33 cellular contexts compared by ENCODE assay signal in the genomic region with DNA sequence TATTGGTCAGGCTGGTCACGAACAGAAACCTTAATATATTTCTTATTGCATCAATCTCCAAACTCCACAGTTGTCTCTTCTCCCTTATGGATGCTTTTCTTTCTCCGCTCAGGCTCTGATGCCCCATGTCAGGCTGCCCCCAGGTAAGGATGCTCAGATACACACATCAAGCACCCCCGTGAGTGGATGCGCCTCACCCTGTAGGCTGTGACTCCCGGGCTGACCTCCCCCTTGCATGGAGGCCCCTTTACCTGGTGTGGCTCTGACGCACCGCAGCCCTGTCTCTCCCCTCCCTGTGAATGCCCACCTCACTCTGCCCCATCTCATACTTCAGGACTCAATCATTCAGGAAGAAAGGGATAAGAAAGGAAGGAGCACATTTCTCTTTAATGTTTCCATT.
"Had no signal": no experiment of that assay in that cellular context is flagged by ENCODE, and none has a peak within 500 bp of the region (broad histone marks: within the 10 kb centered on the region; RNA-seq: fewer than 3 reads in every experiment).

No MANE protein-coding gene starts in this region.

- H3K4me3 ChIP-seq: adrenal gland, ascending aorta, cardiac muscle cell had no signal

- DNase-seq: activated CD4-positive, alpha-beta memory T cell treated with anti-CD3 and anti-CD28 coated beads, Interleukin-2, amount 10 ng/mL, durations not matched to agents 7 days and 5 days; activated CD4-positive, alpha-beta T cell treated with anti-CD3 and anti-CD28 coated beads for 1 hour; activated CD4-positive, alpha-beta T cell treated with anti-CD3 and anti-CD28 coated beads for 36 hours; activated CD4-positive, alpha-beta T cell treated with anti-CD3 and anti-CD28 coated beads for 48 hours; activated CD4-positive, alpha-beta T cell treated with anti-CD3 and anti-CD28 coated beads, Interleukin-2, amount 10 ng/mL, durations not matched to agents 7 days and 5 days; activated CD4-positive, alpha-beta T cell treated with anti-CD3 and anti-CD28 coated beads, Interleukin-2, amount 50 U/mL, for 48 hours; activated CD4-positive, CD25-positive, alpha-beta regulatory T cell; activated CD8-positive, alpha-beta memory T cell treated with anti-CD3 and anti-CD28 coated beads for 24 hours; activated CD8-positive, alpha-beta memory T cell treated with anti-CD3 and anti-CD28 coated beads, Interleukin-2, amount 10 ng/mL, durations not matched to agents 7 days and 5 days; activated CD8-positive, alpha-beta memory T cell treated with anti-CD3 and anti-CD28 coated beads, Interleukin-2, amount 50 U/mL, for 48 hours; activated CD8-positive, alpha-beta T cell treated with anti-CD3 and anti-CD28 coated beads, Interleukin-2, amount 10 ng/mL, durations not matched to agents 7 days and 5 days; activated effector memory CD4-positive, alpha-beta T cell treated with anti-CD3 and anti-CD28 coated beads, Interleukin-2, amount 50 U/mL, for 16 hours; activated gamma-delta T cell treated with Interleukin-2 at 50 U/mL for 16 hours; activated naive CD4-positive, alpha-beta T cell; activated naive CD4-positive, alpha-beta T cell treated with anti-CD3 and anti-CD28 coated beads for 36 hours; activated naive CD4-positive, alpha-beta T cell treated with anti-CD3 and anti-CD28 coated beads, Interleukin-2, amount 50 U/mL, for 16 hours; activated naive CD8-positive, alpha-beta T cell treated with anti-CD3 and anti-CD28 coated beads for 36 hours; activated T-cell treated with anti-CD3 and anti-CD28 coated beads, Interleukin-2, amount 50 U/mL, for 24 hours; activated T-cell treated with anti-CD3 and anti-CD28 coated beads, Interleukin-2, amount 50 U/mL, for 48 hours; adrenal gland; cerebellar nuclear complex; T-helper 1 cell; T1000; WERI-Rb-1 had no signal

- H3K4me3 Mint-ChIP-seq: activated CD4-positive, alpha-beta memory T cell treated with anti-CD3 and anti-CD28 coated beads, Interleukin-2, amount 10 ng/mL, durations not matched to agents 7 days and 5 days; activated CD4-positive, alpha-beta T cell treated with anti-CD3 and anti-CD28 coated beads for 36 hours; activated CD4-positive, alpha-beta T cell treated with anti-CD3 and anti-CD28 coated beads, Interleukin-2, amount 10 ng/mL, durations not matched to agents 7 days and 5 days; activated CD8-positive, alpha-beta memory T cell treated with anti-CD3 and anti-CD28 coated beads, Interleukin-2, amount 10 ng/mL, durations not matched to agents 7 days and 5 days; activated CD8-positive, alpha-beta T cell treated with anti-CD3 and anti-CD28 coated beads, Interleukin-2, amount 10 ng/mL, durations not matched to agents 7 days and 5 days; activated naive CD4-positive, alpha-beta T cell treated with anti-CD3 and anti-CD28 coated beads for 36 hours; activated naive CD8-positive, alpha-beta T cell treated with anti-CD3 and anti-CD28 coated beads for 36 hours; activated T-cell treated with anti-CD3 and anti-CD28 coated beads, Interleukin-2, amount 50 U/mL, for 24 hours; activated T-helper 17 cell treated with anti-CD3 and anti-CD28 coated beads, Interleukin-2, amount 50 U/mL, for 72 hours; brain; central memory CD8-positive, alpha-beta T cell; T-helper 1 cell treated with Interleukin-12 subunit alpha and Interleukin-12 subunit beta and Interleukin-4 antibody, amounts not matched to agents 30 μg/mL and 1 μg/mL, for 36 hours; WTC11 had no signal

- H3K27ac Mint-ChIP-seq: activated CD4-positive, alpha-beta memory T cell treated with anti-CD3 and anti-CD28 coated beads, Interleukin-2, amount 10 ng/mL, durations not matched to agents 7 days and 5 days; activated CD4-positive, alpha-beta T cell treated with anti-CD3 and anti-CD28 coated beads for 36 hours; activated CD4-positive, alpha-beta T cell treated with anti-CD3 and anti-CD28 coated beads, Interleukin-2, amount 10 ng/mL, durations not matched to agents 7 days and 5 days; activated CD8-positive, alpha-beta memory T cell treated with anti-CD3 and anti-CD28 coated beads, Interleukin-2, amount 10 ng/mL, durations not matched to agents 7 days and 5 days; activated CD8-positive, alpha-beta T cell treated with anti-CD3 and anti-CD28 coated beads, Interleukin-2, amount 10 ng/mL, durations not matched to agents 7 days and 5 days; activated naive CD4-positive, alpha-beta T cell treated with anti-CD3 and anti-CD28 coated beads for 36 hours; activated naive CD4-positive, alpha-beta T cell treated with anti-CD3 and anti-CD28 coated beads, Interleukin-2, amount 50 U/mL, for 72 hours; activated naive CD8-positive, alpha-beta T cell treated with anti-CD3 and anti-CD28 coated beads for 36 hours; activated T-cell treated with anti-CD3 and anti-CD28 coated beads, Interleukin-2, amount 50 U/mL, for 24 hours; activated T-helper 17 cell treated with anti-CD3 and anti-CD28 coated beads, Interleukin-2, amount 50 U/mL, for 72 hours; brain; T-helper 1 cell treated with Interleukin-12 subunit alpha and Interleukin-12 subunit beta and Interleukin-4 antibody, amounts not matched to agents 30 μg/mL and 1 μg/mL, for 36 hours; WTC11 had no signal

- H3K27me3 Mint-ChIP-seq: activated T-helper 17 cell treated with anti-CD3 and anti-CD28 coated beads, Interleukin-2, amount 50 U/mL, for 72 hours had no signal

- H3K27me3 ChIP-seq: adrenal gland, ascending aorta, cardiac muscle cell had no signal

- H3K36me3 Mint-ChIP-seq: activated CD8-positive, alpha-beta memory T cell treated with anti-CD3 and anti-CD28 coated beads, Interleukin-2, amount 10 ng/mL, durations not matched to agents 7 days and 5 days; activated naive CD4-positive, alpha-beta T cell treated with anti-CD3 and anti-CD28 coated beads, Interleukin-2, amount 50 U/mL, for 72 hours; brain; WTC11 had no signal

- H3K9me3 Mint-ChIP-seq: activated CD4-positive, alpha-beta memory T cell treated with anti-CD3 and anti-CD28 coated beads, Interleukin-2, amount 10 ng/mL, durations not matched to agents 7 days and 5 days; activated CD4-positive, alpha-beta T cell treated with anti-CD3 and anti-CD28 coated beads, Interleukin-2, amount 10 ng/mL, durations not matched to agents 7 days and 5 days; activated naive CD4-positive, alpha-beta T cell treated with anti-CD3 and anti-CD28 coated beads for 36 hours; activated naive CD4-positive, alpha-beta T cell treated with anti-CD3 and anti-CD28 coated beads, Interleukin-2, amount 50 U/mL, for 72 hours; activated naive CD8-positive, alpha-beta T cell treated with anti-CD3 and anti-CD28 coated beads for 36 hours; activated T-cell treated with anti-CD3 and anti-CD28 coated beads, Interleukin-2, amount 50 U/mL, for 24 hours; activated T-helper 17 cell treated with anti-CD3 and anti-CD28 coated beads, Interleukin-2, amount 50 U/mL, for 72 hours; brain; central memory CD8-positive, alpha-beta T cell; T-helper 1 cell treated with Interleukin-12 subunit alpha and Interleukin-12 subunit beta and Interleukin-4 antibody, amounts not matched to agents 30 μg/mL and 1 μg/mL, for 36 hours; WTC11 had no signal

- H3K4me1 ChIP-seq: ascending aorta had no signal

- H3K36me3 ChIP-seq: adrenal gland, ascending aorta, cardiac muscle cell, WERI-Rb-1 had no signal

- H3K27ac ChIP-seq: adrenal gland, ascending aorta, cardiac muscle cell, WERI-Rb-1 had no signal

- ATAC-seq: activated CD4-positive, alpha-beta T cell treated with anti-CD3 and anti-CD28 coated beads for 36 hours; activated CD4-positive, CD25-positive, alpha-beta regulatory T cell treated with anti-CD3 and anti-CD28 coated beads, Interleukin-2, amount 50 U/mL, for 24 hours; activated CD8-positive, alpha-beta memory T cell treated with anti-CD3 and anti-CD28 coated beads, Interleukin-2, amount 10 ng/mL, durations not matched to agents 7 days and 5 days; activated CD8-positive, alpha-beta T cell treated with anti-CD3 and anti-CD28 coated beads, Interleukin-2, amount 10 ng/mL, durations not matched to agents 7 days and 5 days; activated naive CD4-positive, alpha-beta T cell treated with anti-CD3 and anti-CD28 coated beads, Interleukin-2, amount 50 U/mL, for 72 hours; activated T-helper 17 cell treated with anti-CD3 and anti-CD28 coated beads, Interleukin-2, amount 50 U/mL, for 72 hours; WTC11 had no signal
